Comparison of ENCODE assay signal across 1 cellular context in genomic region chr2:187553908-187554703, GRCh38.
TF ChIP-seq lines count a peak whose summit lies in the region.

Gene TFPI, minus strand, starts transcription at chr2:187554435. Its CDS starts 50,667 bp downstream, at chr2:187503768.

TF ChIP-seq in K562, 482 proteins besides CTCF, POLR2A, EP300 and RAD21 (continued from another document and continues in another):
- TF ChIP-seq, protein P1, sequence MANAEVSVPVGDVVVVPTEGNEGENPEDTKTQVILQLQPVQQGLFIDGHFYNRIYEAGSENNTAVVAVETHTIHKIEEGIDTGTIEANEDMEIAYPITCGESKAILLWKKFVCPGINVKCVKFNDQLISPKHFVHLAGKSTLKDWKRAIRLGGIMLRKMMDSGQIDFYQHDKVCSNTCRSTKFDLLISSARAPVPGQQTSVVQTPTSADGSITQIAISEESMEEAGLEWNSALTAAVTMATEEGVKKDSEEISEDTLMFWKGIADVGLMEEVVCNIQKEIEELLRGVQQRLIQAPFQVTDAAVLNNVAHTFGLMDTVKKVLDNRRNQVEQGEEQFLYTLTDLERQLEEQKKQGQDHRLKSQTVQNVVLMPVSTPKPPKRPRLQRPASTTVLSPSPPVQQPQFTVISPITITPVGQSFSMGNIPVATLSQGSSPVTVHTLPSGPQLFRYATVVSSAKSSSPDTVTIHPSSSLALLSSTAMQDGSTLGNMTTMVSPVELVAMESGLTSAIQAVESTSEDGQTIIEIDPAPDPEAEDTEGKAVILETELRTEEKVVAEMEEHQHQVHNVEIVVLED (CRISPR knock-in tag; IDR thresholded peaks at IDR 0.05) = no peak
- TF ChIP-seq TBL1XR1 (IDR thresholded peaks at IDR 0.05; ENCODE audit: low read length in 2 of 2) = no peak
- peak; percentile 77 for TF ChIP-seq TAF9B (IDR thresholded peaks at IDR 0.05; ENCODE audit: partially characterized antibody)
- TF ChIP-seq, protein P2, sequence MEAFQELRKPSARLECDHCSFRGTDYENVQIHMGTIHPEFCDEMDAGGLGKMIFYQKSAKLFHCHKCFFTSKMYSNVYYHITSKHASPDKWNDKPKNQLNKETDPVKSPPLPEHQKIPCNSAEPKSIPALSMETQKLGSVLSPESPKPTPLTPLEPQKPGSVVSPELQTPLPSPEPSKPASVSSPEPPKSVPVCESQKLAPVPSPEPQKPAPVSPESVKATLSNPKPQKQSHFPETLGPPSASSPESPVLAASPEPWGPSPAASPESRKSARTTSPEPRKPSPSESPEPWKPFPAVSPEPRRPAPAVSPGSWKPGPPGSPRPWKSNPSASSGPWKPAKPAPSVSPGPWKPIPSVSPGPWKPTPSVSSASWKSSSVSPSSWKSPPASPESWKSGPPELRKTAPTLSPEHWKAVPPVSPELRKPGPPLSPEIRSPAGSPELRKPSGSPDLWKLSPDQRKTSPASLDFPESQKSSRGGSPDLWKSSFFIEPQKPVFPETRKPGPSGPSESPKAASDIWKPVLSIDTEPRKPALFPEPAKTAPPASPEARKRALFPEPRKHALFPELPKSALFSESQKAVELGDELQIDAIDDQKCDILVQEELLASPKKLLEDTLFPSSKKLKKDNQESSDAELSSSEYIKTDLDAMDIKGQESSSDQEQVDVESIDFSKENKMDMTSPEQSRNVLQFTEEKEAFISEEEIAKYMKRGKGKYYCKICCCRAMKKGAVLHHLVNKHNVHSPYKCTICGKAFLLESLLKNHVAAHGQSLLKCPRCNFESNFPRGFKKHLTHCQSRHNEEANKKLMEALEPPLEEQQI (IDR thresholded peaks at IDR 0.05) = peak; percentile 50
- TF ChIP-seq HEY1 (CRISPR knock-in tag; IDR thresholded peaks at IDR 0.05; ENCODE audit: borderline replicate concordance) = peak; percentile 13; the same call in 1 of the 2 replicates
- no peak for TF ChIP-seq ZNF655 (CRISPR knock-in tag; IDR thresholded peaks at IDR 0.05)
- TF ChIP-seq ZNF217 (CRISPR knock-in tag; IDR thresholded peaks at IDR 0.05) = no peak
- no peak for TF ChIP-seq ATF1 (CRISPR knock-in tag; IDR thresholded peaks at IDR 0.05)
- TF ChIP-seq ATF1 (tag; IDR thresholded peaks at IDR 0.05) = 0 out of 2 replicates have a peak, but pooled peaks have one; percentile 17
- no peak for TF ChIP-seq C11orf30 (IDR thresholded peaks at IDR 0.05; ENCODE audit: low read depth)
- peak; percentile 74 for TF ChIP-seq NBN (IDR thresholded peaks at IDR 0.05; ENCODE audit: low read depth)
- TF ChIP-seq, protein P3, sequence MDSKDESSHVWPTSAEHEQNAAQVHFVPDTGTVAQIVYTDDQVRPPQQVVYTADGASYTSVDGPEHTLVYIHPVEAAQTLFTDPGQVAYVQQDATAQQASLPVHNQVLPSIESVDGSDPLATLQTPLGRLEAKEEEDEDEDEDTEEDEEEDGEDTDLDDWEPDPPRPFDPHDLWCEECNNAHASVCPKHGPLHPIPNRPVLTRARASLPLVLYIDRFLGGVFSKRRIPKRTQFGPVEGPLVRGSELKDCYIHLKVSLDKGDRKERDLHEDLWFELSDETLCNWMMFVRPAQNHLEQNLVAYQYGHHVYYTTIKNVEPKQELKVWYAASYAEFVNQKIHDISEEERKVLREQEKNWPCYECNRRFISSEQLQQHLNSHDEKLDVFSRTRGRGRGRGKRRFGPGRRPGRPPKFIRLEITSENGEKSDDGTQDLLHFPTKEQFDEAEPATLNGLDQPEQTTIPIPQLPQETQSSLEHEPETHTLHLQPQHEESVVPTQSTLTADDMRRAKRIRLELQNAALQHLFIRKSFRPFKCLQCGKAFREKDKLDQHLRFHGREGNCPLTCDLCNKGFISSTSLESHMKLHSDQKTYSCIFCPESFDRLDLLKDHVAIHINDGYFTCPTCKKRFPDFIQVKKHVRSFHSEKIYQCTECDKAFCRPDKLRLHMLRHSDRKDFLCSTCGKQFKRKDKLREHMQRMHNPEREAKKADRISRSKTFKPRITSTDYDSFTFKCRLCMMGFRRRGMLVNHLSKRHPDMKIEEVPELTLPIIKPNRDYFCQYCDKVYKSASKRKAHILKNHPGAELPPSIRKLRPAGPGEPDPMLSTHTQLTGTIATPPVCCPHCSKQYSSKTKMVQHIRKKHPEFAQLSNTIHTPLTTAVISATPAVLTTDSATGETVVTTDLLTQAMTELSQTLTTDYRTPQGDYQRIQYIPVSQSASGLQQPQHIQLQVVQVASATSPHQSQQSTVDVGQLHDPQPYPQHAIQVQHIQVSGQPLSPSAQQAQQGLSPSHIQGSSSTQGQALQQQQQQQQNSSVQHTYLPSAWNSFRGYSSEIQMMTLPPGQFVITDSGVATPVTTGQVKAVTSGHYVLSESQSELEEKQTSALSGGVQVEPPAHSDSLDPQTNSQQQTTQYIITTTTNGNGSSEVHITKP (IDR thresholded peaks at IDR 0.05; ENCODE audit: partially characterized antibody) = peak; percentile 84
- 0 out of 2 replicates have a peak, but pooled peaks have one; percentile 1 for TF ChIP-seq NFE2 (IDR thresholded peaks at IDR 0.05; ENCODE audit: low read depth)
- TF ChIP-seq GABPA (tag; conservative IDR thresholded peaks at IDR 0.05; ENCODE audit: low read depth) = peak; percentile 76
- TF ChIP-seq GTF2E2 (tag; IDR thresholded peaks at IDR 0.05) = peak; percentile 86; the same call in 1 of the 2 replicates
- TF ChIP-seq SMARCA4 (IDR thresholded peaks at IDR 0.05) = peak; percentile 49; the same call in 1 of the 2 replicates
- no peak for TF ChIP-seq POU5F1 (IDR thresholded peaks at IDR 0.05; ENCODE audit: borderline replicate concordance, low read depth, low read length, partially characterized antibody)
- TF ChIP-seq ILF3 (IDR thresholded peaks at IDR 0.05; ENCODE audit: borderline replicate concordance) = 0 out of 2 replicates have a peak, but pooled peaks have one; percentile 26
- 0 out of 4 replicates have a peak, but pooled peaks of 1 of the 2 experiments have one; percentile 26 for TF ChIP-seq HDAC1 (IDR thresholded peaks at IDR 0.05)
- TF ChIP-seq, protein P4, sequence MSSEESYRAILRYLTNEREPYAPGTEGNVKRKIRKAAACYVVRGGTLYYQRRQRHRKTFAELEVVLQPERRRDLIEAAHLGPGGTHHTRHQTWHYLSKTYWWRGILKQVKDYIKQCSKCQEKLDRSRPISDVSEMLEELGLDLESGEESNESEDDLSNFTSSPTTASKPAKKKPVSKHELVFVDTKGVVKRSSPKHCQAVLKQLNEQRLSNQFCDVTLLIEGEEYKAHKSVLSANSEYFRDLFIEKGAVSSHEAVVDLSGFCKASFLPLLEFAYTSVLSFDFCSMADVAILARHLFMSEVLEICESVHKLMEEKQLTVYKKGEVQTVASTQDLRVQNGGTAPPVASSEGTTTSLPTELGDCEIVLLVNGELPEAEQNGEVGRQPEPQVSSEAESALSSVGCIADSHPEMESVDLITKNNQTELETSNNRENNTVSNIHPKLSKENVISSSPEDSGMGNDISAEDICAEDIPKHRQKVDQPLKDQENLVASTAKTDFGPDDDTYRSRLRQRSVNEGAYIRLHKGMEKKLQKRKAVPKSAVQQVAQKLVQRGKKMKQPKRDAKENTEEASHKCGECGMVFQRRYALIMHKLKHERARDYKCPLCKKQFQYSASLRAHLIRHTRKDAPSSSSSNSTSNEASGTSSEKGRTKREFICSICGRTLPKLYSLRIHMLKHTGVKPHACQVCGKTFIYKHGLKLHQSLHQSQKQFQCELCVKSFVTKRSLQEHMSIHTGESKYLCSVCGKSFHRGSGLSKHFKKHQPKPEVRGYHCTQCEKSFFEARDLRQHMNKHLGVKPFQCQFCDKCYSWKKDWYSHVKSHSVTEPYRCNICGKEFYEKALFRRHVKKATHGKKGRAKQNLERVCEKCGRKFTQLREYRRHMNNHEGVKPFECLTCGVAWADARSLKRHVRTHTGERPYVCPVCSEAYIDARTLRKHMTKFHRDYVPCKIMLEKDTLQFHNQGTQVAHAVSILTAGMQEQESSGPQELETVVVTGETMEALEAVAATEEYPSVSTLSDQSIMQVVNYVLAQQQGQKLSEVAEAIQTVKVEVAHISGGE (CRISPR knock-in tag; IDR thresholded peaks at IDR 0.05) = no peak; a peak in 1 of 6 replicates
- TF ChIP-seq FOXK1 (CRISPR knock-in tag; IDR thresholded peaks at IDR 0.05; ENCODE audit: borderline replicate concordance) = no peak
- peak in 1 of 2 experiments; percentile 67; a peak in 2 of 4 replicates for TF ChIP-seq NONO (IDR thresholded peaks at IDR 0.05; ENCODE audit: low read depth in 2 of 2, low read length in 1 of 2)
- no peak for TF ChIP-seq ZNF23 (CRISPR knock-in tag; IDR thresholded peaks at IDR 0.05)
- TF ChIP-seq ZNF146 (CRISPR knock-in tag; IDR thresholded peaks at IDR 0.05; ENCODE audit: unreplicated experiment) = no peak
- TF ChIP-seq RBBP5 (IDR thresholded peaks at IDR 0.05; ENCODE audit: borderline replicate concordance, insufficient read depth, low read length, poor library complexity, severe bottlenecking) = peak; percentile 54
- TF ChIP-seq AFF1 (IDR thresholded peaks at IDR 0.05; ENCODE audit: low read depth in 1 of 2, partially characterized antibody in 2 of 2) = peak in 1 of 2 experiments; percentile 86
- 0 out of 2 replicates have a peak, but pooled peaks have one; percentile 26 for TF ChIP-seq RNF2 (IDR thresholded peaks at IDR 0.05)
- TF ChIP-seq, protein P5, sequence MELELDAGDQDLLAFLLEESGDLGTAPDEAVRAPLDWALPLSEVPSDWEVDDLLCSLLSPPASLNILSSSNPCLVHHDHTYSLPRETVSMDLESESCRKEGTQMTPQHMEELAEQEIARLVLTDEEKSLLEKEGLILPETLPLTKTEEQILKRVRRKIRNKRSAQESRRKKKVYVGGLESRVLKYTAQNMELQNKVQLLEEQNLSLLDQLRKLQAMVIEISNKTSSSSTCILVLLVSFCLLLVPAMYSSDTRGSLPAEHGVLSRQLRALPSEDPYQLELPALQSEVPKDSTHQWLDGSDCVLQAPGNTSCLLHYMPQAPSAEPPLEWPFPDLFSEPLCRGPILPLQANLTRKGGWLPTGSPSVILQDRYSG (tag; conservative IDR thresholded peaks at IDR 0.05; ENCODE audit: low read depth) = no peak
- no peak for TF ChIP-seq GATAD2B (IDR thresholded peaks at IDR 0.05; ENCODE audit: borderline replicate concordance)
- peak; percentile 1; the same call in 1 of the 2 replicates for TF ChIP-seq JUND (IDR thresholded peaks at IDR 0.05; ENCODE audit: borderline replicate concordance, low read depth, low read length)
- no peak; the same call in 2 of the 3 replicates for TF ChIP-seq JUND (tag; IDR thresholded peaks at IDR 0.05; ENCODE audit: borderline replicate concordance, low read depth, low read length)
- TF ChIP-seq FOXA3 (CRISPR knock-in tag; conservative IDR thresholded peaks at IDR 0.05 in 1 of 2, IDR thresholded peaks at IDR 0.05 in 1 of 2) = no peak
- TF ChIP-seq POLR2H (tag; IDR thresholded peaks at IDR 0.05; ENCODE audit: low read depth) = peak; percentile 80
- no peak for TF ChIP-seq HMG20A (CRISPR knock-in tag; conservative IDR thresholded peaks at IDR 0.05)
- TF ChIP-seq HLTF (IDR thresholded peaks at IDR 0.05) = no peak
- TF ChIP-seq NFRKB (IDR thresholded peaks at IDR 0.05; ENCODE audit: low read depth) = peak; percentile 77
- no peak for TF ChIP-seq KDM2B (CRISPR knock-in tag; IDR thresholded peaks at IDR 0.05)
- 0 out of 2 replicates have a peak, but pooled peaks have one; percentile 23 for TF ChIP-seq CTBP1 (IDR thresholded peaks at IDR 0.05; ENCODE audit: borderline replicate concordance)
- TF ChIP-seq TEAD1 (CRISPR knock-in tag; IDR thresholded peaks at IDR 0.05) = no peak
- TF ChIP-seq CHD4 (IDR thresholded peaks at IDR 0.05; ENCODE audit: insufficient read depth, insufficient replicate concordance, low read depth, low read length, poor library complexity, severe bottlenecking) = no peak
- peak; percentile 88 for TF ChIP-seq KDM5B (IDR thresholded peaks at IDR 0.05; ENCODE audit: insufficient replicate concordance, low read depth, low read length)
- TF ChIP-seq BCL6 (CRISPR knock-in tag; IDR thresholded peaks at IDR 0.05) = no peak
- peak; percentile 38 for TF ChIP-seq MEIS2 (IDR thresholded peaks at IDR 0.05; ENCODE audit: partially characterized antibody)
- TF ChIP-seq ZNF24 (IDR thresholded peaks at IDR 0.05) = no peak
- TF ChIP-seq ATF7 (IDR thresholded peaks at IDR 0.05) = peak; percentile 68; the same call in 1 of the 2 replicates
- no peak for TF ChIP-seq ZNF274 (IDR thresholded peaks at IDR 0.05; ENCODE audit: borderline replicate concordance, low read depth, low read length)
- 0 out of 2 replicates have a peak, but pooled peaks have one; percentile 27 for TF ChIP-seq LCOR (CRISPR knock-in tag; IDR thresholded peaks at IDR 0.05)
- no peak for TF ChIP-seq RBM22 (IDR thresholded peaks at IDR 0.05; ENCODE audit: low read depth, low read length, poor library complexity, severe bottlenecking)
- peak; percentile 61 for TF ChIP-seq ETV1 (tag; conservative IDR thresholded peaks at IDR 0.05; ENCODE audit: low read depth)
- TF ChIP-seq ELF1 (tag; IDR thresholded peaks at IDR 0.05) = peak; percentile 65
- TF ChIP-seq ZNF696 (CRISPR knock-in tag; conservative IDR thresholded peaks at IDR 0.05) = no peak
- TF ChIP-seq TAF7 (tag; IDR thresholded peaks at IDR 0.05) = 0 out of 2 replicates have a peak, but pooled peaks have one; percentile 45
- TF ChIP-seq NFXL1 (CRISPR knock-in tag; IDR thresholded peaks at IDR 0.05) = no peak
